ENCODE assay signal across 1 cellular context in genomic region chr14:24232121-24232644, GRCh38.
TF ChIP-seq lines count a peak whose summit lies in the region.

NEDD8 (minus strand) TSS chr14:24232367; CDS start chr14:24232267, 100 bp downstream.

TF ChIP-seq in HepG2, 621 proteins besides CTCF, POLR2A, EP300 and RAD21 (continued from another document and continues in another):
- TF ChIP-seq ZBED4 (CRISPR knock-in tag; IDR thresholded peaks at IDR 0.05; ENCODE audit: borderline replicate concordance) (no peak), JARID2 (CRISPR knock-in tag; IDR thresholded peaks at IDR 0.05; ENCODE audit: insufficient replicate concordance) (peak; percentile 40), TAF1 (CRISPR knock-in tag; IDR thresholded peaks at IDR 0.05) (peak; percentile 83), ZNF142 (CRISPR knock-in tag; IDR thresholded peaks at IDR 0.05) (peak; percentile 75; the same call in 1 of the 2 replicates), POGZ (CRISPR knock-in tag; IDR thresholded peaks at IDR 0.05) (peak; percentile 92; the same call in 1 of the 2 replicates), RARA (CRISPR knock-in tag; IDR thresholded peaks at IDR 0.05) (peak; percentile 46; the same call in 1 of the 2 replicates), SP1 (IDR thresholded peaks at IDR 0.05) (no peak), SP1 (CRISPR knock-in tag; IDR thresholded peaks at IDR 0.05) (peak; percentile 95), ZNF598 (CRISPR knock-in tag; IDR thresholded peaks at IDR 0.05; ENCODE audit: borderline replicate concordance) (0 out of 2 replicates have a peak, but pooled peaks have one; percentile 71), SRF (IDR thresholded peaks at IDR 0.05; ENCODE audit: low read depth, low read length) (peak; percentile 38; the same call in 1 of the 2 replicates), PRDM10 (CRISPR knock-in tag; IDR thresholded peaks at IDR 0.05; ENCODE audit: low read depth) (peak; percentile 76; the same call in 1 of the 2 replicates), HNRNPK (IDR thresholded peaks at IDR 0.05; ENCODE audit: low read depth, low read length, poor library complexity, severe bottlenecking) (peak; percentile 81), THAP9 (CRISPR knock-in tag; IDR thresholded peaks at IDR 0.05; ENCODE audit: borderline replicate concordance) (peak; percentile 85; the same call in 1 of the 2 replicates), RBM22 (optimal IDR thresholded peaks at IDR 0.05; ENCODE audit: low read length) (peak; percentile 35), ZHX2 (IDR thresholded peaks at IDR 0.05; ENCODE audit: low read depth) (peak; percentile 49; the same call in 1 of the 2 replicates), ZHX2 (CRISPR knock-in tag; IDR thresholded peaks at IDR 0.05; ENCODE audit: borderline replicate concordance) (no peak), HNF4G (IDR thresholded peaks at IDR 0.05; ENCODE audit: borderline replicate concordance, low read depth, low read length) (no peak), HNF4G (CRISPR knock-in tag; IDR thresholded peaks at IDR 0.05; ENCODE audit: borderline replicate concordance, low read depth) (peak; percentile 38; the same call in 1 of the 2 replicates), HIVEP1 (CRISPR knock-in tag; IDR thresholded peaks at IDR 0.05) (peak; percentile 38; the same call in 1 of the 2 replicates), ZNF776 (CRISPR knock-in tag; IDR thresholded peaks at IDR 0.05) (peak; percentile 95), TAF15 (IDR thresholded peaks at IDR 0.05; ENCODE audit: low read depth, low read length, poor library complexity, severe bottlenecking) (peak; percentile 91), KMT2A (CRISPR knock-in tag; IDR thresholded peaks at IDR 0.05) (peak; percentile 76), ZBTB20 (CRISPR knock-in tag; IDR thresholded peaks at IDR 0.05; ENCODE audit: borderline replicate concordance, low read depth) (peak; percentile 67; the same call in 1 of the 2 replicates), ZNF431 (CRISPR knock-in tag; IDR thresholded peaks at IDR 0.05; ENCODE audit: borderline replicate concordance, low read depth) (peak; percentile 76; the same call in 1 of the 2 replicates), POLR2G (IDR thresholded peaks at IDR 0.05; ENCODE audit: low read depth, low read length) (peak; percentile 92), FOXP1 (IDR thresholded peaks at IDR 0.05) (no peak), FOXP1 (CRISPR knock-in tag; IDR thresholded peaks at IDR 0.05) (peak; percentile 16; the same call in 1 of the 2 replicates), CREBL2 (CRISPR knock-in tag; IDR thresholded peaks at IDR 0.05; ENCODE audit: borderline replicate concordance) (peak; percentile 94; the same call in 1 of the 2 replicates), ZNF136 (CRISPR knock-in tag; IDR thresholded peaks at IDR 0.05; ENCODE audit: low read depth) (peak; percentile 99; the same call in 1 of the 2 replicates), MLLT10 (CRISPR knock-in tag; IDR thresholded peaks at IDR 0.05) (peak; percentile 6; the same call in 1 of the 2 replicates), ZNF576 (CRISPR knock-in tag; IDR thresholded peaks at IDR 0.05) (peak; percentile 89; the same call in 1 of the 2 replicates), CBFB (CRISPR knock-in tag; IDR thresholded peaks at IDR 0.05) (0 out of 2 replicates have a peak, but pooled peaks have one; percentile 89), ZNF792 (CRISPR knock-in tag; IDR thresholded peaks at IDR 0.05) (peak; percentile 73), ZNF7 (CRISPR knock-in tag; IDR thresholded peaks at IDR 0.05) (peak; percentile 35; the same call in 1 of the 2 replicates)
